Comparison of ENCODE assay signal across 10 cellular contexts in genomic region chr1:229186373-229187056, GRCh38.
DNase-seq lines count a peak whose midpoint lies in the region; ATAC-seq and TF ChIP-seq lines count a peak whose summit lies in the region.
"Had no signal": no experiment of that assay in that cellular context is flagged by ENCODE, and none has a peak within 500 bp of the region (broad histone marks: within the 10 kb centered on the region; RNA-seq: fewer than 3 reads in every experiment).

No MANE protein-coding gene starts in this region.

- peaks cover 41% of the 10 kb centered on the region for H3K4me1 ChIP-seq in adipocyte (ENCODE audit: control insufficient read depth, insufficient read depth, low read length)
- H3K4me1 ChIP-seq in smooth muscle cell (ENCODE audit: low read depth), result no peaks in the 10 kb centered on the region

- H3K36me3 ChIP-seq in adipocyte (ENCODE audit: control insufficient read depth, insufficient read depth, low read length, severe bottlenecking), result no peaks in the 10 kb centered on the region
- H3K36me3 ChIP-seq in smooth muscle cell (ENCODE audit: low read depth), result no peaks in the 10 kb centered on the region

- no peaks in the 10 kb centered on the region for H3K9me3 ChIP-seq in adipocyte (ENCODE audit: control insufficient read depth, low read length)
- H3K9me3 ChIP-seq in smooth muscle cell (replicated peaks; ENCODE audit: low read depth), result no peaks in the 10 kb centered on the region

- TF ChIP-seq CTCF in smooth muscle cell (IDR thresholded peaks at IDR 0.05; ENCODE audit: borderline replicate concordance, insufficient read depth, poor library complexity, severe bottlenecking), result no peak

- H3K4me3 ChIP-seq in adipocyte (ENCODE audit: low read length), result no peak overlapping the region
- H3K4me3 ChIP-seq in smooth muscle cell, result no peak overlapping the region
- H3K4me3 ChIP-seq: hepatocyte had no signal

- ATAC-seq in GM18519 (IDR thresholded peaks at IDR 0.05; ENCODE audit: low FRiP score, unreplicated experiment), result peak; percentile 91
- peak; percentile 92 for ATAC-seq in GM21360 (IDR thresholded peaks at IDR 0.05; ENCODE audit: unreplicated experiment)
- ATAC-seq in HG03108 (IDR thresholded peaks at IDR 0.05; ENCODE audit: unreplicated experiment), result peak; percentile 95
- ATAC-seq in esophagus mucosa, result no peak

- H4K20me1 ChIP-seq in smooth muscle cell (ENCODE audit: low read depth), result no peaks in the 10 kb centered on the region

- H3K9ac ChIP-seq in adipocyte (ENCODE audit: low read length) (peak overlapping the region; percentile 62), smooth muscle cell (ENCODE audit: low read depth) (no peak overlapping the region)

- H3F3A ChIP-seq in smooth muscle cell (ENCODE audit: low read depth), result no peaks in the 10 kb centered on the region

- H3K27me3 ChIP-seq in adipocyte (replicated peaks; ENCODE audit: control insufficient read depth, insufficient read depth, low read length), result no peaks in the 10 kb centered on the region
- H3K27me3 ChIP-seq in smooth muscle cell (ENCODE audit: low read depth), result no peaks in the 10 kb centered on the region
- H3K27me3 ChIP-seq: hepatocyte had no signal

- H3K79me2 ChIP-seq in smooth muscle cell (ENCODE audit: low read depth), result no peaks in the 10 kb centered on the region
- H3K79me2 ChIP-seq: hepatocyte had no signal

- H2AFZ ChIP-seq in smooth muscle cell (ENCODE audit: low read depth), result no peak overlapping the region
- H2AFZ ChIP-seq: hepatocyte had no signal

- no peak overlapping the region for H3K4me2 ChIP-seq in smooth muscle cell
- H3K4me2 ChIP-seq: hepatocyte had no signal

- no peak overlapping the region for H3K27ac ChIP-seq in smooth muscle cell (ENCODE audit: low read depth)
- H3K27ac ChIP-seq: hepatocyte had no signal

- 99% methylated on average over 9 of the region's 9 CpGs for WGBS in smooth muscle cell (ENCODE audit: low lambda C conversion rate)

- no peak for DNase-seq in adipocyte (ENCODE audit: low read depth)
- no peak for DNase-seq in mesenteric fat pad (ENCODE audit: low spot score)
- no peak for DNase-seq in smooth muscle cell (lab: John Stamatoyannopoulos, UW; ENCODE audit: unreplicated experiment)
- DNase-seq in DMS153 treated with DMSO at 0.1 percent for 48 hours (lab: John Stamatoyannopoulos, UW; ENCODE audit: unreplicated experiment), result no peak
- DNase-seq: DMS79 had no signal
